10 cellular contexts compared by ENCODE assay signal in genomic region chr7:155283565-155284194, GRCh38. TPM values are rescaled to one million over a fixed set of nuclear protein-coding genes. Genes with fewer than 3 reads are reported as not detected.
DNase-seq lines count a peak whose midpoint lies in the region; ATAC-seq and TF ChIP-seq lines count a peak whose summit lies in the region.
"Had no signal": no experiment of that assay in that cellular context is flagged by ENCODE, and none has a peak within 500 bp of the region (broad histone marks: within the 10 kb centered on the region; RNA-seq: fewer than 3 reads in every experiment).

No MANE protein-coding gene starts in this region.

- intact Hi-C loops in posterior cingulate gyrus (cut with DNase I), result no loop called here
- intact Hi-C loops in dorsolateral prefrontal cortex (cut with DNase I), result no loop called here

- no peak for TF ChIP-seq CTCF in osteocyte (IDR thresholded peaks at IDR 0.05)
- no peak for TF ChIP-seq CTCF in dorsolateral prefrontal cortex (IDR thresholded peaks at IDR 0.05 in 54 of 56, conservative IDR thresholded peaks at IDR 0.05 in 2 of 56; ENCODE audit: low read depth in 1 of 56, partially characterized antibody in 56 of 56)

- ATAC-seq in GM18873 (IDR thresholded peaks at IDR 0.05; ENCODE audit: low FRiP score, unreplicated experiment) (peak; percentile 89), GM21526 (IDR thresholded peaks at IDR 0.05; ENCODE audit: low FRiP score, unreplicated experiment) (peak; percentile 85), HG03175 (IDR thresholded peaks at IDR 0.05; ENCODE audit: unreplicated experiment) (peak; percentile 72)
- no peak for ATAC-seq in central memory CD8-positive, alpha-beta T cell (replicated peaks; ENCODE audit: extremely low read depth, poor library complexity, severe bottlenecking)

- no peak overlapping the region for H3K27ac ChIP-seq in dorsolateral prefrontal cortex
- H3K27ac ChIP-seq: epithelial cell of prostate had no signal

- no peak for DNase-seq in central memory CD8-positive, alpha-beta T cell (ENCODE audit: low spot score in 2 of 2)
- no peak for DNase-seq in osteocyte (ENCODE audit: extremely low spot score, unreplicated experiment)
- DNase-seq in posterior cingulate gyrus, result no peak
- DNase-seq in dorsolateral prefrontal cortex, result no peak
- DNase-seq: immature natural killer cell, NCI-H524 treated with DMSO at 0.1 percent for 48 hours had no signal

- no peaks in the 10 kb centered on the region for H3K9me3 Mint-ChIP-seq in central memory CD8-positive, alpha-beta T cell
- H3K9me3 Mint-ChIP-seq in osteocyte (ENCODE audit: unreplicated experiment), result no peaks in the 10 kb centered on the region
- H3K9me3 Mint-ChIP-seq: immature natural killer cell had no signal

- H3K4me1 Mint-ChIP-seq in central memory CD8-positive, alpha-beta T cell, result peaks cover 20% of the 10 kb centered on the region
- no peaks in the 10 kb centered on the region for H3K4me1 Mint-ChIP-seq in osteocyte (ENCODE audit: unreplicated experiment)

- peaks cover 0 to 3% (median 0%) of the 10 kb centered on the region in 45 donors for H3K27me3 ChIP-seq in dorsolateral prefrontal cortex

- peaks cover 4% of the 10 kb centered on the region for H3K36me3 Mint-ChIP-seq in central memory CD8-positive, alpha-beta T cell (ENCODE audit: insufficient read depth)
- peaks cover 2% of the 10 kb centered on the region for H3K36me3 Mint-ChIP-seq in osteocyte (ENCODE audit: unreplicated experiment)
- H3K36me3 Mint-ChIP-seq: immature natural killer cell had no signal

- no peak overlapping the region for H3K4me3 ChIP-seq in dorsolateral prefrontal cortex

- H3K4me3 Mint-ChIP-seq in central memory CD8-positive, alpha-beta T cell, result no peak overlapping the region
- H3K4me3 Mint-ChIP-seq in osteocyte (ENCODE audit: unreplicated experiment), result no peak overlapping the region
- H3K4me3 Mint-ChIP-seq: immature natural killer cell had no signal

- H3K27ac Mint-ChIP-seq in central memory CD8-positive, alpha-beta T cell (ENCODE audit: low read depth), result peak overlapping the region; percentile 35
- no peak overlapping the region for H3K27ac Mint-ChIP-seq in osteocyte (ENCODE audit: unreplicated experiment)

- H3K27me3 Mint-ChIP-seq in central memory CD8-positive, alpha-beta T cell, result peaks cover 40% of the 10 kb centered on the region
- peaks cover 55% of the 10 kb centered on the region for H3K27me3 Mint-ChIP-seq in osteocyte (ENCODE audit: unreplicated experiment)

RNA-seq across cellular contexts. Expression of gene INSIG1, which starts 14.0 kb away (rescaled TPM):
- total RNA-seq in osteocyte, result 16.0 and 21.8 TPM in 2 replicates
- total RNA-seq in dorsolateral prefrontal cortex, result 100 to 1,000 TPM in 2 of 120 experiments, 10 to 100 TPM in 118; 24.8 to 174 (median 47.9) TPM
